8 cellular contexts compared by ENCODE assay signal in genomic region chr2:240513544-240514287, GRCh38. TPM values are rescaled to one million over a fixed set of nuclear protein-coding genes. Genes with fewer than 3 reads are reported as not detected.
DNase-seq lines count a peak whose midpoint lies in the region; FAIRE-seq and TF ChIP-seq lines count a peak whose summit lies in the region.

No MANE protein-coding gene starts in this region.

- H3K9me3 ChIP-seq in keratinocyte (ENCODE audit: control insufficient read depth, low read depth, low read length): no peaks in the 10 kb centered on the region

- peak overlapping the region; percentile 61 for H3K27ac ChIP-seq in keratinocyte (ENCODE audit: control insufficient read depth, insufficient read depth, low read length)

- FAIRE-seq in keratinocyte (lab: Jason Lieb, UNC): peak; percentile 44

- peak; percentile 98 for TF ChIP-seq CTCF in GM06990 (IDR thresholded peaks at IDR 0.05; ENCODE audit: insufficient read depth, low read length, poor library complexity, severe bottlenecking)
- peak; percentile 97 for TF ChIP-seq CTCF in WI38 (IDR thresholded peaks at IDR 0.05; ENCODE audit: low read depth, low read length)
- TF ChIP-seq CTCF in keratinocyte (optimal IDR thresholded peaks at IDR 0.05 in 1 of 3, IDR thresholded peaks at IDR 0.05 in 1 of 3, conservative IDR thresholded peaks at IDR 0.05 in 1 of 3; ENCODE audit: extremely low read depth in 1 of 3, insufficient read depth in 2 of 3, low read length in 3 of 3): peak; percentile 94 to 100 (median 97)

- DNase-seq in GM06990 (ENCODE audit: extremely low read depth, insufficient read length) (peak; percentile 85), GOT3 (lab: John Stamatoyannopoulos, UW) (peak; percentile 14), LHCN-M2 (ENCODE audit: low read depth) (peak; percentile 77), T47D (ENCODE audit: low read depth in 1 of 2, low spot score in 1 of 2) (peak; percentile 45 to 48), keratinocyte (ENCODE audit: low read depth, low spot score) (peak; percentile 59), cortex of kidney (lab: John Stamatoyannopoulos, UW) (no peak)
- DNase-seq in stimulated activated CD4-positive, alpha-beta T cell treated with anti-CD3 and anti-CD28 coated beads, Interleukin-1b, Interleukin-23, amount 100 ng/mL, for 4 hours (ENCODE audit: low read depth in 2 of 2): peak; percentile 71 to 77

- in situ Hi-C loops in T47D (cut with HindIII; ENCODE audit: low pct_unique_long_range_greater_than_20kb, low sequenced_read_pairs): no loop called here

- no peak overlapping the region for H3K4me3 ChIP-seq in GM06990 (replicated peaks; ENCODE audit: low read depth, low read length)
- H3K4me3 ChIP-seq in WI38 (ENCODE audit: low read depth, low read length): no peak overlapping the region
- H3K4me3 ChIP-seq in keratinocyte (ENCODE audit: control insufficient read depth in 2 of 3, extremely low read depth in 1 of 3, insufficient read depth in 2 of 3, low read depth in 1 of 3, low read length in 3 of 3): no peak overlapping the region

- no peaks in the 10 kb centered on the region for H3K9me1 ChIP-seq in keratinocyte (ENCODE audit: control insufficient read depth, extremely low read depth, insufficient read depth, low read length)

- no peaks in the 10 kb centered on the region for H3K27me3 ChIP-seq in GM06990 (replicated peaks; ENCODE audit: control insufficient read depth, insufficient read depth, low read length)
- H3K27me3 ChIP-seq in keratinocyte (ENCODE audit: control insufficient read depth, extremely low read depth, insufficient read depth, low read length): no peaks in the 10 kb centered on the region

- H3K4me2 ChIP-seq in keratinocyte (ENCODE audit: control insufficient read depth, extremely low read depth, insufficient read depth, low read depth, low read length): no peak overlapping the region

- peaks cover 11% of the 10 kb centered on the region for H3K4me1 ChIP-seq in keratinocyte (ENCODE audit: control insufficient read depth, extremely low read depth, insufficient read depth, low read length)

- no peaks in the 10 kb centered on the region for H4K20me1 ChIP-seq in keratinocyte (ENCODE audit: control insufficient read depth, extremely low read depth, insufficient read depth, low read length)

- peak overlapping the region; percentile 9 for H3K9ac ChIP-seq in keratinocyte (ENCODE audit: control insufficient read depth, extremely low read depth, insufficient read depth, low read length)

- dilution Hi-C loops in keratinocyte (cut with MboI; ENCODE audit: extremely low pct_ligation_motif_present, low sequenced_read_pairs): no loop called here

- H2AFZ ChIP-seq in keratinocyte (ENCODE audit: control insufficient read depth, low read length): no peak overlapping the region

- H3K79me2 ChIP-seq in keratinocyte (ENCODE audit: control insufficient read depth, insufficient read depth, low read length): no peaks in the 10 kb centered on the region

- H3K36me3 ChIP-seq in GM06990 (ENCODE audit: control insufficient read depth, insufficient read depth, low read length) (peaks cover 5% of the 10 kb centered on the region), keratinocyte (ENCODE audit: control insufficient read depth in 2 of 2, extremely low read depth in 1 of 2, insufficient read depth in 2 of 2, low read length in 2 of 2) (peaks cover 0 to 2% of the 10 kb centered on the region in 2 experiments)

RNA-seq across cellular contexts. Expression of gene ANKMY1, which starts 44.1 kb away (rescaled TPM):
- total RNA-seq in LHCN-M2 (2014; rRNA removed): 7.8 and 8.2 TPM in 2 replicates
- polyA plus RNA-seq in LHCN-M2 (2012): 5.3 TPM
- 2.5 to 5.0 TPM (median 3.3 TPM) in 3 replicates for polyA plus RNA-seq in keratinocyte
- 2.6 TPM for polyA plus RNA-seq in keratinocyte (2011; ENCODE audit: low read depth)
- 2.6 and 3.9 TPM in 2 replicates for polyA plus RNA-seq in keratinocyte (2011; cell fraction: cytosol; rRNA removed)
- 7.7 and 9.9 TPM in 2 replicates for polyA plus RNA-seq in keratinocyte (2011; cell fraction: nucleus; rRNA removed)
- 3.6 and 4.7 TPM in 2 replicates for polyA plus RNA-seq in keratinocyte (2012; ENCODE audit: low replicate concordance)
- 4.3 to 17.3 TPM (median 7.7 TPM) in 3 replicates for polyA minus RNA-seq in keratinocyte
- 3.5 TPM for polyA minus RNA-seq in keratinocyte (2011; cell fraction: cytosol; rRNA and poly(A)+ RNA removed)
- polyA minus RNA-seq in keratinocyte (2011; cell fraction: nucleus; rRNA and poly(A)+ RNA removed): 5.5 and 8.6 TPM in 2 replicates

RNA-seq across cellular contexts. Expression of gene DUSP28, which starts 46.4 kb away (rescaled TPM):
- total RNA-seq in LHCN-M2 (2014; rRNA removed): 6.1 and 6.4 TPM in 2 replicates
- 7.2 TPM for polyA plus RNA-seq in LHCN-M2 (2012)
- polyA plus RNA-seq in keratinocyte: 2.8 to 4.4 TPM (median 4.1 TPM) in 3 replicates
- polyA plus RNA-seq in keratinocyte (2011; ENCODE audit: low read depth): 0.54 TPM
- polyA plus RNA-seq in keratinocyte (2011; cell fraction: cytosol; rRNA removed): 3.0 and 5.0 TPM in 2 replicates
- polyA plus RNA-seq in keratinocyte (2011; cell fraction: nucleus; rRNA removed): 2.1 and 3.7 TPM in 2 replicates
- polyA plus RNA-seq in keratinocyte (2012; ENCODE audit: low replicate concordance): 1.9 and 6.3 TPM in 2 replicates
- 0.23 to 1.7 TPM (median 0.42 TPM) in 3 replicates for polyA minus RNA-seq in keratinocyte
- polyA minus RNA-seq in keratinocyte (2011; cell fraction: cytosol; rRNA and poly(A)+ RNA removed): 2.1 TPM
- 0.95 and 1.0 TPM in 2 replicates for polyA minus RNA-seq in keratinocyte (2011; cell fraction: nucleus; rRNA and poly(A)+ RNA removed)

RNA-seq across cellular contexts. Expression of gene RNPEPL1, which starts 54.6 kb away (rescaled TPM):
- 13.6 and 16.7 TPM in 2 replicates for total RNA-seq in LHCN-M2 (2014; rRNA removed)
- 33.1 TPM for polyA plus RNA-seq in LHCN-M2 (2012)
- 3.7 to 10.1 TPM (median 6.5 TPM) in 3 replicates for polyA plus RNA-seq in keratinocyte
- polyA plus RNA-seq in keratinocyte (2011; ENCODE audit: low read depth): 16.5 TPM
- 7.4 and 17.1 TPM in 2 replicates for polyA plus RNA-seq in keratinocyte (2011; cell fraction: cytosol; rRNA removed)
- polyA plus RNA-seq in keratinocyte (2011; cell fraction: nucleus; rRNA removed): 13.0 and 19.1 TPM in 2 replicates
- 17.6 and 23.4 TPM in 2 replicates for polyA plus RNA-seq in keratinocyte (2012; ENCODE audit: low replicate concordance)
- polyA minus RNA-seq in keratinocyte: 8.4 to 59.2 TPM (median 10.9 TPM) in 3 replicates
- polyA minus RNA-seq in keratinocyte (2011; cell fraction: cytosol; rRNA and poly(A)+ RNA removed): 44.5 TPM
- 13.1 and 14.1 TPM in 2 replicates for polyA minus RNA-seq in keratinocyte (2011; cell fraction: nucleus; rRNA and poly(A)+ RNA removed)
